8 cellular contexts compared by ENCODE assay signal in the genomic region with DNA sequence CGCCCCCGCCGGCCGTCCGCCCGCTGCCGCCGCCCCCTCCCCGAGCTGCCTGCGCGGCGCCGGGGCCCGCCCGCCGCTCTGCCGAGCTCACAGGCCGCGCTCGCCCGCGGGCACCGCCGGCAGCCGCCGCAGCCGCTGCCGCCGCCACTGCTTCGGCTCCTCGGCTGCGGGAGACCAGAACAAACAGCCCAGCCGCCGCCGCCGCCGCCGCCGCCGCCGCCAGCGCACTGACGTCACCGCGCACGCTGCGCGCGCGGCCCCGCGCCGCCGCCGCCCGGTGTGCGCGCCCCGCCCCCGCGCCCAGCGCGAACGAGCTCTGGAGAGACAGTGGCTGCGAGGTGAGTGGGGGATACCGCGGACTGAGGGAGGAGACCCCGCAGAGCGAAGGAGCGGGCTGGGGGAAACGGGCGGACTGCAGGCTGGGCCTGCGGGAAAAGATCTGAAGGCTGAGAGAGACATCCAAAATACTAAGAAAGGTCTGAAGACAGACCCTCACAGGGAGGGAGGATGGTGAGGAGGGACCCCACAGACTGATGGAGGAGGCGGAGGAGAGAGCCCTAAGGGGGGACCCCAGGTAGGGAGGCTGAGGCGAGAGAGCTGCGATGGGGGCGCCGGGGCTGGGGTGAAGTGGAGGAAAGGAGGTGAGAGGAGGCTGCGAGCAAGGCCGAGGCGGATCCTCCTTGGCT. TPM values are rescaled to one million over a fixed set of nuclear protein-coding genes. Genes with fewer than 3 reads are reported as not detected.
DNase-seq lines count a peak whose midpoint lies in the region; ATAC-seq and TF ChIP-seq lines count a peak whose summit lies in the region.

Gene BRD4 (minus strand): TSS at position 229 of the 686 bp plus-strand sequence. CDS start 59,440 bp downstream, outside the sequence.

- peak; percentile 42 for DNase-seq in SKM-1 treated with dmso at 0.1 percent for 144 hours (lab: John Stamatoyannopoulos, UW; ENCODE audit: unreplicated experiment)
- DNase-seq in SKM-1 (lab: John Stamatoyannopoulos, UW; ENCODE audit: unreplicated experiment) = no peak
- DNase-seq in NT2/D1 (ENCODE audit: low read depth, low spot score) = no peak
- peak; percentile 74 for DNase-seq in activated T-cell treated with anti-CD3 and anti-CD28 coated beads for 1 hour (ENCODE audit: low read depth)
- peak; percentile 61 for DNase-seq in epithelial cell of esophagus (ENCODE audit: low read depth)
- peak; percentile 60 for DNase-seq in mucosa of gallbladder (ENCODE audit: low spot score)
- DNase-seq in stimulated activated CD8-positive, alpha-beta memory T cell treated with anti-CD3 and anti-CD28 coated beads, Interleukin-4, amount 100 ng/mL, for 24 hours (ENCODE audit: low read depth) = peak; percentile 66

- H3K27me3 ChIP-seq in NT2/D1 (ENCODE audit: insufficient read depth, insufficient read length) = no peaks in the 10 kb centered on the region

- peaks cover 14% of the 10 kb centered on the region for H3K36me3 ChIP-seq in NT2/D1 (ENCODE audit: insufficient read depth, insufficient read length, low read length)

- no peak for TF ChIP-seq CTCF in epithelial cell of esophagus (IDR thresholded peaks at IDR 0.05; ENCODE audit: insufficient read depth, low read depth, low read length, missing control alignments)

- H3K9ac ChIP-seq in NT2/D1 (ENCODE audit: insufficient read length, low read depth) = peak within 1 kb of the TSS; percentile 97

- peak; percentile 41 for ATAC-seq in HG03135 (IDR thresholded peaks at IDR 0.05; ENCODE audit: unreplicated experiment)

- H3K4me1 ChIP-seq in NT2/D1 (ENCODE audit: insufficient read depth, insufficient read length) = peaks cover 3% of the 10 kb centered on the region

- no peaks in the 10 kb centered on the region for H3K9me3 ChIP-seq in NT2/D1 (ENCODE audit: insufficient read depth, low read length)

- H3K4me3 ChIP-seq in NT2/D1 (ENCODE audit: insufficient read length, low read depth) = peak within 1 kb of the TSS; percentile 97
- H3K4me3 ChIP-seq in epithelial cell of esophagus (ENCODE audit: low read length) = peak within 1 kb of the TSS; percentile 95

RNA-seq across cellular contexts. Expression of gene BRD4, which starts in this region (rescaled TPM):
- total RNA-seq in mucosa of gallbladder = 87.8 TPM

Comparison
In these comparisons a context has a peak if more than half of its experiments do, and no peak if none do; other contexts are left out.
1. DNase-seq: peak in SKM-1 treated with dmso at 0.1 percent for 144 hours (single experiment), activated T-cell treated with anti-CD3 and anti-CD28 coated beads for 1 hour (single experiment), epithelial cell of esophagus (single experiment), mucosa of gallbladder (single experiment) and stimulated activated CD8-positive, alpha-beta memory T cell treated with anti-CD3 and anti-CD28 coated beads, Interleukin-4, amount 100 ng/mL, for 24 hours (single experiment); none in SKM-1 (single experiment) and NT2/D1 (single experiment).